In genomic region chr10:63738410-63738809, GRCh38 we compare ENCODE assay signal across 12 cellular contexts.
DNase-seq lines count a peak whose midpoint lies in the region; ATAC-seq and TF ChIP-seq lines count a peak whose summit lies in the region.
"Had no signal": no experiment of that assay in that cellular context is flagged by ENCODE, and none has a peak within 500 bp of the region (broad histone marks: within the 10 kb centered on the region; RNA-seq: fewer than 3 reads in every experiment).

No MANE protein-coding gene starts in this region.

- 41 to 71% (median 56%) methylated on average over 2 of the region's 2 CpGs for WGBS in adrenal gland, 4 donors
- WGBS in body of pancreas, 2 donors: 73 to 78% methylated on average over 2 of the region's 2 CpGs

- no peak for TF ChIP-seq POLR2A in adrenal gland (IDR thresholded peaks at IDR 0.05)
- no peak for TF ChIP-seq POLR2A in body of pancreas (IDR thresholded peaks at IDR 0.05)

- no peaks in the 10 kb centered on the region for H3K79me2 ChIP-seq in GM23338 (replicated peaks; ENCODE audit: insufficient read depth)

- TF ChIP-seq CTCF in adrenal gland (IDR thresholded peaks at IDR 0.05) (no peak), GM23338 (conservative IDR thresholded peaks at IDR 0.05; ENCODE audit: low read depth in 2 of 2) (no peak), body of pancreas (IDR thresholded peaks at IDR 0.05) (no peak)

- H2AFZ ChIP-seq in GM23338: no peak overlapping the region; the same call in 1 of the 2 replicates

- no peak overlapping the region for H3K4me3 Mint-ChIP-seq in GM23338
- H3K4me3 Mint-ChIP-seq: activated naive CD8-positive, alpha-beta T cell treated with anti-CD3 and anti-CD28 coated beads, Interleukin-2, amount 10 ng/mL, durations not matched to agents 7 days and 5 days; neural crest cell had no signal

- 0 out of 2 replicates have a peak, but pooled peaks cover 4% of the 10 kb centered on the region for H3F3A ChIP-seq in GM23338 (replicated peaks; ENCODE audit: low read depth)

- DNase-seq in HuH-7 (ENCODE audit: low spot score): peak; percentile 33
- peak; percentile 48 to 77 (median 67) for DNase-seq in adrenal gland
- DNase-seq in iPS-NIHi7 (ENCODE audit: extremely low spot score): peak; percentile 37
- DNase-seq in GM23338 (ENCODE audit: low spot score): no peak
- DNase-seq in central memory CD4-positive, alpha-beta T cell: no peak
- no peak for DNase-seq in COLO829 (ENCODE audit: low spot score)
- DNase-seq in body of pancreas: no peak
- DNase-seq: activated naive CD8-positive, alpha-beta T cell treated with anti-CD3 and anti-CD28 coated beads, Interleukin-2, amount 10 ng/mL, durations not matched to agents 7 days and 5 days; NCI-H2081; stimulated activated naive CD8-positive, alpha-beta T cell treated with anti-CD3 and anti-CD28 coated beads, Interleukin-15, Interleukin-2, amounts not matched to agents 100 U/mL and 50 U/mL, for 24 hours; T-helper 2 cell had no signal

- H3K4me1 ChIP-seq in adrenal gland (replicated peaks in 1 of 2) (peaks cover 0 to under 1% of the 10 kb centered on the region in 2 donors), GM23338 (ENCODE audit: insufficient read depth) (no peaks in the 10 kb centered on the region), body of pancreas (no peaks in the 10 kb centered on the region)

- no peak overlapping the region for H3K4me2 ChIP-seq in GM23338

- no peak overlapping the region for H3K4me3 ChIP-seq in adrenal gland
- H3K4me3 ChIP-seq in GM23338: no peak overlapping the region
- no peak overlapping the region for H3K4me3 ChIP-seq in body of pancreas

- intact Hi-C loops in adrenal gland (cut with DNase I): no loop called here
- intact Hi-C loops in body of pancreas (cut with DNase I): no loop called here

- H3K9me3 ChIP-seq in adrenal gland (replicated peaks in 1 of 3) (no peaks in the 10 kb centered on the region), body of pancreas (no peaks in the 10 kb centered on the region)

- H3K27me3 ChIP-seq in adrenal gland: no peaks in the 10 kb centered on the region
- H3K27me3 ChIP-seq in GM23338 (ENCODE audit: insufficient read depth): no peaks in the 10 kb centered on the region
- no peaks in the 10 kb centered on the region for H3K27me3 ChIP-seq in body of pancreas

- H3K9me3 Mint-ChIP-seq in GM23338: no peaks in the 10 kb centered on the region
- H3K9me3 Mint-ChIP-seq: activated naive CD8-positive, alpha-beta T cell treated with anti-CD3 and anti-CD28 coated beads, Interleukin-2, amount 10 ng/mL, durations not matched to agents 7 days and 5 days had no signal

- peaks cover 4% of the 10 kb centered on the region for H3K4me1 Mint-ChIP-seq in GM23338

- no peaks in the 10 kb centered on the region for H3K27me3 Mint-ChIP-seq in GM23338 (ENCODE audit: insufficient read depth, low read depth, poor library complexity)

- no peak overlapping the region for H3K27ac Mint-ChIP-seq in GM23338
- H3K27ac Mint-ChIP-seq: activated naive CD8-positive, alpha-beta T cell treated with anti-CD3 and anti-CD28 coated beads, Interleukin-2, amount 10 ng/mL, durations not matched to agents 7 days and 5 days had no signal

- H4K20me1 ChIP-seq in GM23338 (replicated peaks; ENCODE audit: insufficient read depth): no peaks in the 10 kb centered on the region

- ATAC-seq in GM23338: no peak
- ATAC-seq in body of pancreas: no peak
- ATAC-seq: stimulated activated naive CD8-positive, alpha-beta T cell treated with anti-CD3 and anti-CD28 coated beads, Interleukin-15, Interleukin-2, amounts not matched to agents 100 U/mL and 50 U/mL, for 24 hours had no signal

- no peaks in the 10 kb centered on the region for H3K9me2 ChIP-seq in GM23338 (ENCODE audit: insufficient read depth)

- H3K27ac ChIP-seq in adrenal gland (no peak overlapping the region), GM23338 (ENCODE audit: low read depth) (no peak overlapping the region), body of pancreas (no peak overlapping the region)

- H3K36me3 Mint-ChIP-seq in GM23338 (ENCODE audit: low read depth): no peaks in the 10 kb centered on the region
- H3K36me3 Mint-ChIP-seq: activated naive CD8-positive, alpha-beta T cell treated with anti-CD3 and anti-CD28 coated beads, Interleukin-2, amount 10 ng/mL, durations not matched to agents 7 days and 5 days had no signal

- H3K36me3 ChIP-seq in adrenal gland (replicated peaks in 1 of 2): no peaks in the 10 kb centered on the region
- H3K36me3 ChIP-seq in GM23338 (ENCODE audit: insufficient read depth): no peaks in the 10 kb centered on the region
- no peaks in the 10 kb centered on the region for H3K36me3 ChIP-seq in body of pancreas (replicated peaks in 1 of 2; ENCODE audit: insufficient read depth in 1 of 2, low read depth in 2 of 2)

TF ChIP-seq in GM23338, 12 proteins besides CTCF, POLR2A, EP300 and RAD21 (continues in another document):
- TF ChIP-seq, protein P1, sequence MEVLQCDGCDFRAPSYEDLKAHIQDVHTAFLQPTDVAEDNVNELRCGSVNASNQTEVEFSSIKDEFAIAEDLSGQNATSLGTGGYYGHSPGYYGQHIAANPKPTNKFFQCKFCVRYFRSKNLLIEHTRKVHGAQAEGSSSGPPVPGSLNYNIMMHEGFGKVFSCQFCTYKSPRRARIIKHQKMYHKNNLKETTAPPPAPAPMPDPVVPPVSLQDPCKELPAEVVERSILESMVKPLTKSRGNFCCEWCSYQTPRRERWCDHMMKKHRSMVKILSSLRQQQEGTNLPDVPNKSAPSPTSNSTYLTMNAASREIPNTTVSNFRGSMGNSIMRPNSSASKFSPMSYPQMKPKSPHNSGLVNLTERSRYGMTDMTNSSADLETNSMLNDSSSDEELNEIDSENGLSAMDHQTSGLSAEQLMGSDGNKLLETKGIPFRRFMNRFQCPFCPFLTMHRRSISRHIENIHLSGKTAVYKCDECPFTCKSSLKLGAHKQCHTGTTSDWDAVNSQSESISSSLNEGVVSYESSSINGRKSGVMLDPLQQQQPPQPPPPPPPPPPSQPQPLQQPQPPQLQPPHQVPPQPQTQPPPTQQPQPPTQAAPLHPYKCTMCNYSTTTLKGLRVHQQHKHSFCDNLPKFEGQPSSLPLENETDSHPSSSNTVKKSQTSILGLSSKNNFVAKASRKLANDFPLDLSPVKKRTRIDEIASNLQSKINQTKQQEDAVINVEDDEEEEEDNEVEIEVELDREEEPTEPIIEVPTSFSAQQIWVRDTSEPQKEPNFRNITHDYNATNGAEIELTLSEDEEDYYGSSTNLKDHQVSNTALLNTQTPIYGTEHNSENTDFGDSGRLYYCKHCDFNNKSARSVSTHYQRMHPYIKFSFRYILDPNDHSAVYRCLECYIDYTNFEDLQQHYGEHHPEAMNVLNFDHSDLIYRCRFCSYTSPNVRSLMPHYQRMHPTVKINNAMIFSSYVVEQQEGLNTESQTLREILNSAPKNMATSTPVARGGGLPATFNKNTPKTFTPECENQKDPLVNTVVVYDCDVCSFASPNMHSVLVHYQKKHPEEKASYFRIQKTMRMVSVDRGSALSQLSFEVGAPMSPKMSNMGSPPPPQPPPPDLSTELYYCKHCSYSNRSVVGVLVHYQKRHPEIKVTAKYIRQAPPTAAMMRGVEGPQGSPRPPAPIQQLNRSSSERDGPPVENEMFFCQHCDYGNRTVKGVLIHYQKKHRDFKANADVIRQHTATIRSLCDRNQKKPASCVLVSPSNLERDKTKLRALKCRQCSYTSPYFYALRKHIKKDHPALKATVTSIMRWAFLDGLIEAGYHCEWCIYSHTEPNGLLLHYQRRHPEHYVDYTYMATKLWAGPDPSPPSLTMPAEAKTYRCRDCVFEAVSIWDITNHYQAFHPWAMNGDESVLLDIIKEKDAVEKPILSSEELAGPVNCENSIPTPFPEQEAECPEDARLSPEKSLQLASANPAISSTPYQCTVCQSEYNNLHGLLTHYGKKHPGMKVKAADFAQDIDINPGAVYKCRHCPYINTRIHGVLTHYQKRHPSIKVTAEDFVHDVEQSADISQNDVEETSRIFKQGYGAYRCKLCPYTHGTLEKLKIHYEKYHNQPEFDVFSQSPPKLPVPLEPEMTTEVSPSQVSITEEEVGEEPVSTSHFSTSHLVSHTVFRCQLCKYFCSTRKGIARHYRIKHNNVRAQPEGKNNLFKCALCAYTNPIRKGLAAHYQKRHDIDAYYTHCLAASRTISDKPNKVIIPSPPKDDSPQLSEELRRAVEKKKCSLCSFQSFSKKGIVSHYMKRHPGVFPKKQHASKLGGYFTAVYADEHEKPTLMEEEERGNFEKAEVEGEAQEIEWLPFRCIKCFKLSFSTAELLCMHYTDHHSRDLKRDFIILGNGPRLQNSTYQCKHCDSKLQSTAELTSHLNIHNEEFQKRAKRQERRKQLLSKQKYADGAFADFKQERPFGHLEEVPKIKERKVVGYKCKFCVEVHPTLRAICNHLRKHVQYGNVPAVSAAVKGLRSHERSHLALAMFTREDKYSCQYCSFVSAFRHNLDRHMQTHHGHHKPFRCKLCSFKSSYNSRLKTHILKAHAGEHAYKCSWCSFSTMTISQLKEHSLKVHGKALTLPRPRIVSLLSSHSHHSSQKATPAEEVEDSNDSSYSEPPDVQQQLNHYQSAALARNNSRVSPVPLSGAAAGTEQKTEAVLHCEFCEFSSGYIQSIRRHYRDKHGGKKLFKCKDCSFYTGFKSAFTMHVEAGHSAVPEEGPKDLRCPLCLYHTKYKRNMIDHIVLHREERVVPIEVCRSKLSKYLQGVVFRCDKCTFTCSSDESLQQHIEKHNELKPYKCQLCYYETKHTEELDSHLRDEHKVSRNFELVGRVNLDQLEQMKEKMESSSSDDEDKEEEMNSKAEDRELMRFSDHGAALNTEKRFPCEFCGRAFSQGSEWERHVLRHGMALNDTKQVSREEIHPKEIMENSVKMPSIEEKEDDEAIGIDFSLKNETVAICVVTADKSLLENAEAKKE (CRISPR knock-in tag; IDR thresholded peaks at IDR 0.05): no peak
- TF ChIP-seq POLR2AphosphoS5 (IDR thresholded peaks at IDR 0.05; ENCODE audit: low read depth) (no peak), CREB1 (CRISPR knock-in tag; IDR thresholded peaks at IDR 0.05; ENCODE audit: low read depth) (no peak), EZH2 (IDR thresholded peaks at IDR 0.05; ENCODE audit: low read depth, unreplicated experiment) (no peak), ZNF114 (CRISPR knock-in tag; IDR thresholded peaks at IDR 0.05) (no peak), ZNF331 (CRISPR knock-in tag; IDR thresholded peaks at IDR 0.05; ENCODE audit: low read depth) (no peak)

Comparison
In these comparisons a context has a peak if more than half of its experiments do, and no peak if none do; other contexts are left out.
1. DNase-seq: peak in HuH-7 (single experiment), adrenal gland (7 of 7) and iPS-NIHi7 (single experiment); none in GM23338 (single experiment), central memory CD4-positive, alpha-beta T cell (single experiment), COLO829 (single experiment) and body of pancreas (0 of 4).